In genomic region chr19:29764322-29764721, GRCh38 we compare ENCODE assay signal across 31 cellular contexts. TPM values are rescaled to one million over a fixed set of nuclear protein-coding genes. Genes with fewer than 3 reads are reported as not detected.
"Had no signal": no experiment of that assay in that cellular context is flagged by ENCODE, and none has a peak within 500 bp of the region (broad histone marks: within the 10 kb centered on the region; RNA-seq: fewer than 3 reads in every experiment).

No MANE protein-coding gene starts in this region.

- H3K9me3 ChIP-seq: ascending aorta, breast epithelium, colonic mucosa, esophagus muscularis mucosa, gastrocnemius medialis, heart left ventricle had no signal

- H3K4me3 ChIP-seq: ascending aorta, breast epithelium, cardiac muscle cell, colonic mucosa, dorsolateral prefrontal cortex, esophagus muscularis mucosa, gastrocnemius medialis, heart left ventricle had no signal

- H3K27me3 ChIP-seq: cardiac muscle cell, colonic mucosa, gastrocnemius medialis had no signal

- H3K27ac ChIP-seq: ascending aorta, breast epithelium, cardiac muscle cell, colonic mucosa, dorsolateral prefrontal cortex, esophagus muscularis mucosa, foreskin keratinocyte, gastrocnemius medialis, heart left ventricle had no signal

- H3K36me3 ChIP-seq: ascending aorta, breast epithelium, cardiac muscle cell, colonic mucosa, esophagus muscularis mucosa, gastrocnemius medialis, heart left ventricle had no signal

- DNase-seq: activated CD4-positive, alpha-beta memory T cell treated with anti-CD3 and anti-CD28 coated beads, Interleukin-2, amount 10 ng/mL, durations not matched to agents 7 days and 5 days; activated CD4-positive, alpha-beta T cell treated with anti-CD3 and anti-CD28 coated beads for 1 hour; activated CD4-positive, alpha-beta T cell treated with anti-CD3 and anti-CD28 coated beads for 4 hours; activated CD4-positive, alpha-beta T cell treated with anti-CD3 and anti-CD28 coated beads, Interleukin-2, amount 10 ng/mL, durations not matched to agents 7 days and 5 days; activated CD4-positive, alpha-beta T cell treated with anti-CD3 and anti-CD28 coated beads, Interleukin-2, amount 50 U/mL, for 4 hours; activated CD8-positive, alpha-beta memory T cell treated with anti-CD3 and anti-CD28 coated beads, Interleukin-2, amount 50 U/mL, for 48 hours; activated gamma-delta T cell; activated naive CD4-positive, alpha-beta T cell; activated naive CD4-positive, alpha-beta T cell treated with anti-CD3 and anti-CD28 coated beads, Interleukin-2, amount 10 ng/mL, durations not matched to agents 7 days and 5 days; activated naive CD8-positive, alpha-beta T cell treated with anti-CD3 and anti-CD28 coated beads, Interleukin-2, amount 10 ng/mL, durations not matched to agents 7 days and 5 days; activated T-cell treated with anti-CD3 and anti-CD28 coated beads for 4 hours; activated T-cell treated with anti-CD3 and anti-CD28 coated beads, Interleukin-2, amount 50 U/mL, for 24 hours; activated T-cell treated with anti-CD3 and anti-CD28 coated beads, Interleukin-2, amount 50 U/mL, for 72 hours; central memory CD4-positive, alpha-beta T cell; cerebellar nuclear complex; colonic mucosa; dorsolateral prefrontal cortex; effector memory CD4-positive, alpha-beta T cell; endodermal cell; erythroblast; foreskin keratinocyte; gastrocnemius medialis; glutamatergic neuron; heart left ventricle; T-helper 2 cell had no signal

- H3K4me1 ChIP-seq: ascending aorta, breast epithelium, colonic mucosa, foreskin keratinocyte had no signal

- ATAC-seq: activated naive CD4-positive, alpha-beta T cell treated with anti-CD3 and anti-CD28 coated beads, Interleukin-2, amount 50 U/mL, for 72 hours; activated T-cell treated with anti-CD3 and anti-CD28 coated beads, Interleukin-2, amount 50 U/mL, for 72 hours; foreskin keratinocyte; gastrocnemius medialis; heart left ventricle; WTC11 had no signal

RNA-seq across cellular contexts. Expression of gene CCNE1, which starts 47.5 kb away (rescaled TPM):
- total RNA-seq: ascending aorta had no signal
